Comparison of ENCODE assay signal across 7 cellular contexts in the genomic region with DNA sequence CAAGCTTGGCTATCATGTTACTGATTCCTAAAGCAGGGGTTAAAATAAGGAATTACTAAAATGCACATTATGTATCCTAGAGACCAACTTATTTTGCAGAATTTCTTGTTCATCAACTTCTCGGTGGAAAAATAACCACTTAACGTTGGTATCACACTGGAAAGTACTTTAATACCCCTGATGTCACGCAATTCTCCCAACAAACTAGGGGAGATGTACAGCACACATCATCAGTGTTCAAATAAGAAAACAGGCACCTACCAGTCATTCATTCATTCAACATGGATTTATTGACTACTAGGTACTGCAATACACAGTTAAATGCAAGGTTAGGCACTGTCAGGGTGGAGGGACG. TPM values are rescaled to one million over a fixed set of nuclear protein-coding genes. Genes with fewer than 3 reads are reported as not detected.
DNase-seq lines count a peak whose midpoint lies in the region; ATAC-seq and FAIRE-seq lines count a peak whose summit lies in the region.

No MANE protein-coding gene starts in this region.

- H3K27ac ChIP-seq in HUES6 (ENCODE audit: low read depth, low read length): no peak overlapping the region
- H3K27ac ChIP-seq in stomach smooth muscle (ENCODE audit: low read length): peak overlapping the region; percentile 70

- peaks cover 46% of the 10 kb centered on the region for H3K36me3 ChIP-seq in HUES6 (ENCODE audit: control insufficient read depth, insufficient read depth, low read length)
- peaks cover 30 to 33% of the 10 kb centered on the region in 2 donors for H3K36me3 ChIP-seq in stomach smooth muscle (ENCODE audit: control insufficient read depth in 2 of 2, insufficient read depth in 2 of 2, low read length in 2 of 2)

- peak overlapping the region; percentile 98 for H3K4me3 Mint-ChIP-seq in activated naive CD8-positive, alpha-beta T cell
- peak overlapping the region; percentile 88 to 100 (median 91) for H3K4me3 Mint-ChIP-seq in immature natural killer cell

- H3K9me3 ChIP-seq in HUES6 (ENCODE audit: control insufficient read depth, insufficient read depth, low read depth, low read length) (no peaks in the 10 kb centered on the region), stomach smooth muscle (ENCODE audit: control insufficient read depth in 2 of 2, low read length in 2 of 2) (no peaks in the 10 kb centered on the region)

- no peak for FAIRE-seq in urothelium cell line (lab: Jason Lieb, UNC)

- peak overlapping the region; percentile 81 for H3K9ac ChIP-seq in HUES6 (ENCODE audit: low read length)
- peak overlapping the region; percentile 59 to 86 for H3K9ac ChIP-seq in stomach smooth muscle (ENCODE audit: low read length in 2 of 2)

- H3K27ac Mint-ChIP-seq in activated naive CD8-positive, alpha-beta T cell: peak overlapping the region; percentile 99
- peak overlapping the region; percentile 91 to 99 (median 94) for H3K27ac Mint-ChIP-seq in immature natural killer cell

- H3K4me1 Mint-ChIP-seq in activated naive CD8-positive, alpha-beta T cell (ENCODE audit: low read depth): peaks cover 36% of the 10 kb centered on the region
- H3K4me1 Mint-ChIP-seq in immature natural killer cell: peaks cover 23 to 37% of the 10 kb centered on the region in 2 donors

- no peaks in the 10 kb centered on the region for H3K9me3 Mint-ChIP-seq in activated naive CD8-positive, alpha-beta T cell (ENCODE audit: low read depth)
- no peaks in the 10 kb centered on the region for H3K9me3 Mint-ChIP-seq in immature natural killer cell

- H3K36me3 Mint-ChIP-seq in activated naive CD8-positive, alpha-beta T cell: peaks cover 15% of the 10 kb centered on the region
- H3K36me3 Mint-ChIP-seq in immature natural killer cell: peaks cover 4 to 24% (median 23%) of the 10 kb centered on the region in 3 donors

- H3K4me1 ChIP-seq in HUES6 (ENCODE audit: control insufficient read depth, insufficient read depth, low read length) (peaks cover 10% of the 10 kb centered on the region; the same call in 1 of the 2 replicates), stomach smooth muscle (ENCODE audit: control insufficient read depth, insufficient read depth, low read length) (peaks cover 10% of the 10 kb centered on the region)

- ATAC-seq in HG03097 (IDR thresholded peaks at IDR 0.05; ENCODE audit: low FRiP score, unreplicated experiment): no peak

- peak overlapping the region; percentile 81 for H3K4me3 ChIP-seq in HUES6 (ENCODE audit: low read depth, low read length)
- peak overlapping the region; percentile 68 to 79 for H3K4me3 ChIP-seq in stomach smooth muscle (ENCODE audit: low read length in 2 of 2)

- H3K27me3 Mint-ChIP-seq in activated naive CD8-positive, alpha-beta T cell: no peaks in the 10 kb centered on the region
- H3K27me3 Mint-ChIP-seq in immature natural killer cell (ENCODE audit: low read depth in 3 of 3): peaks cover 4 to 7% (median 5%) of the 10 kb centered on the region in 3 donors

- H3K27me3 ChIP-seq in HUES6 (ENCODE audit: control insufficient read depth, insufficient read depth, low read length) (no peaks in the 10 kb centered on the region), stomach smooth muscle (ENCODE audit: control insufficient read depth in 1 of 2, insufficient read depth in 2 of 2, low read length in 2 of 2) (no peaks in the 10 kb centered on the region)

- DNase-seq in immature natural killer cell (no peak), urothelium cell line (ENCODE audit: low spot score) (no peak), D341Med (ENCODE audit: low spot score) (no peak)

RNA-seq across cellular contexts. Expression of a gene that starts 0.6 kb away (rescaled TPM):
- 10 to 100 TPM; 34.8 to 44.8 (median 44.0) TPM for polyA plus RNA-seq in immature natural killer cell

RNA-seq across cellular contexts. Expression of a gene that starts 30.5 kb away (rescaled TPM):
- polyA plus RNA-seq in immature natural killer cell: under 1 TPM in 1 of 3 donors, not detected in 2; 0.03 TPM

RNA-seq across cellular contexts. Expression of a gene that starts 50.1 kb away (rescaled TPM):
- polyA plus RNA-seq in immature natural killer cell: not detected

RNA-seq across cellular contexts. Expression of a gene that starts 56.6 kb away (rescaled TPM):
- under 1 TPM in 2 of 3 donors, not detected in 1; 0.11 to 0.31 TPM for polyA plus RNA-seq in immature natural killer cell
